ENCODE assay signal across 8 cellular contexts in the genomic region with DNA sequence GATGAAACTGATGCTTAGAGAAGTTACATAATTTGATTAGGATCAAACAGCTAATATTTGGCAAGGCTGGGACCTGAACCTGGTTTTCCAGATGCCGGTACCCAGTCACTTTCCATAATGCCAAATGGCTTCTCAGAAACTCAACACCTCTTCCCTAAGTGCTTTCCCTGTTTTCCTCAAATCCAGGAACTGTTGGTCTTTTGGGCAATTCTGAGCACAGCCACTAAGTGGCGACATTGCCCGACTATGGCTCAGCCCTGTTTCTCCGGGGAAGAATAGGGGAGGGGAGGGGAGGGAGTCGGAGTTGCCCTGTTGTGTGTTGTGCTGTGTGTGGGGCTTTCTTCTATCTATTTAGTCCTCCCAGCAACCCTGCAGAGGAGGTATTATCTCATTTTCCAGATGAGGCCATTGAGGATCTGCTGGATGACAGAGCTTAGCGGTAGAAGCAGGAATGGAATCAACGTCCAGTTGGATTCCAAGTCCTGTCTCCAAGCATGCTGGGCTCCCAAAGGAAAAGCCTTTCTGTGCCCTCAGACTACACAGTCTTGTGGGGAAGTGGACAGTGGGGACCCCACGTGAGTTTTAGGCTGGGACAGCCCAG. TPM values are rescaled to one million over a fixed set of nuclear protein-coding genes. Genes with fewer than 3 reads are reported as not detected.
A peak's percentile ranks its signal among the peaks of the same experiment; 100 is the strongest.
DNase-seq lines count a peak whose midpoint lies in the region; ATAC-seq, FAIRE-seq and TF ChIP-seq lines count a peak whose summit lies in the region.
"Not testable (repeated sequence)": the region's sequence is repeated elsewhere in the genome, so short reads cannot be mapped to it uniquely, and the experiment has no call there.

No MANE protein-coding gene starts in this region.

- H4K8ac ChIP-seq in mesendoderm (ENCODE audit: low read depth, low read length): not testable (repeated sequence)

- not testable (repeated sequence) for H3K79me2 ChIP-seq in mesendoderm (ENCODE audit: control insufficient read depth, insufficient read depth, low read length)

- not testable (repeated sequence) for H3K4me1 Mint-ChIP-seq in brain
- peaks cover 14% of the 10 kb centered on the region for H3K4me1 Mint-ChIP-seq in stimulated activated naive CD8-positive, alpha-beta T cell treated with anti-CD3 and anti-CD28 coated beads, Interleukin-15, amount 100 ng/mL, for 72 hours

- not testable (repeated sequence) for H3K23ac ChIP-seq in mesendoderm (ENCODE audit: low read length)

- not testable (repeated sequence) for H3K4me3 ChIP-seq in HAP-1; mesendoderm (ENCODE audit: low read length)

- not testable (repeated sequence) for H3K4ac ChIP-seq in mesendoderm (ENCODE audit: low read depth, low read length)

- H3K4me2 ChIP-seq in mesendoderm (ENCODE audit: low read length): not testable (repeated sequence)

- not testable (repeated sequence) for H3K27me3 ChIP-seq in HAP-1 (ENCODE audit: low read depth); mesendoderm (ENCODE audit: insufficient read depth, low read length, poor library complexity)
- H3K27me3 ChIP-seq in foreskin keratinocyte: peaks cover 17% of the 10 kb centered on the region

- FAIRE-seq in D721Med (lab: Jason Lieb, UNC): not testable (repeated sequence)

- TF ChIP-seq CTCF in D721Med (IDR thresholded peaks at IDR 0.05; ENCODE audit: insufficient read depth, missing control alignments) (peak; percentile 35), brain (conservative IDR thresholded peaks at IDR 0.05) (peak; percentile 44 to 62), foreskin keratinocyte (conservative IDR thresholded peaks at IDR 0.05) (peak; percentile 69)

- WGBS in mesendoderm (ENCODE audit: extremely low coverage, insufficient coverage, low lambda C conversion rate): no CpG with 5 or more reads among the region's 8 CpGs

- H2BK120ac ChIP-seq in mesendoderm (ENCODE audit: low read depth, low read length): not testable (repeated sequence)

- not testable (repeated sequence) for H3K27ac ChIP-seq in foreskin keratinocyte; mesendoderm (ENCODE audit: low read depth, low read length)

- H2BK15ac ChIP-seq in mesendoderm (replicated peaks; ENCODE audit: low read depth): not testable (repeated sequence)

- not testable (repeated sequence) for H3K9me3 ChIP-seq in HAP-1

- H3K4me3 Mint-ChIP-seq in brain; stimulated activated naive CD8-positive, alpha-beta T cell treated with anti-CD3 and anti-CD28 coated beads, Interleukin-15, amount 100 ng/mL, for 72 hours: not testable (repeated sequence)

- H3K27ac Mint-ChIP-seq in brain; stimulated activated naive CD8-positive, alpha-beta T cell treated with anti-CD3 and anti-CD28 coated beads, Interleukin-15, amount 100 ng/mL, for 72 hours: not testable (repeated sequence)

- H3K4me1 ChIP-seq in HAP-1; foreskin keratinocyte; mesendoderm (ENCODE audit: control insufficient read depth, low read depth, low read length): not testable (repeated sequence)

- not testable (repeated sequence) for H2BK5ac ChIP-seq in mesendoderm (ENCODE audit: low read length)

- not testable (repeated sequence) for H3K9ac ChIP-seq in mesendoderm (ENCODE audit: low read length)

- in situ Hi-C loops in HAP-1 (cut with MboI; ENCODE audit: low sequenced_read_pairs): not testable (repeated sequence)

- not testable (repeated sequence) for H2AK5ac ChIP-seq in mesendoderm (ENCODE audit: low read length)

- DNase-seq in D721Med (ENCODE audit: insufficient read length, low spot score); foreskin keratinocyte; stimulated activated naive CD8-positive, alpha-beta T cell treated with anti-CD3 and anti-CD28 coated beads, Interleukin-15, amount 100 ng/mL, for 72 hours: not testable (repeated sequence)
- DNase-seq in HAP-1 (ENCODE audit: low spot score in 2 of 2): peak; percentile 36 to 53
- DNase-seq in NCI-H2171 treated with DMSO at 0.1 percent for 48 hours (lab: John Stamatoyannopoulos, UW): peak; percentile 60
- peak; percentile 35 to 37 for DNase-seq in SHP77 (lab: John Stamatoyannopoulos, UW)
- DNase-seq in mesendoderm: peak; percentile 83

- H3K79me1 ChIP-seq in mesendoderm (ENCODE audit: low read length): not testable (repeated sequence)

- not testable (repeated sequence) for H4K5ac ChIP-seq in mesendoderm (ENCODE audit: low read length)

- H3K18ac ChIP-seq in mesendoderm (ENCODE audit: low read length): not testable (repeated sequence)

- peaks cover 24% of the 10 kb centered on the region for H3K27me3 Mint-ChIP-seq in brain
- peaks cover 37% of the 10 kb centered on the region for H3K27me3 Mint-ChIP-seq in stimulated activated naive CD8-positive, alpha-beta T cell treated with anti-CD3 and anti-CD28 coated beads, Interleukin-15, amount 100 ng/mL, for 72 hours

- H3K9me3 Mint-ChIP-seq in brain; stimulated activated naive CD8-positive, alpha-beta T cell treated with anti-CD3 and anti-CD28 coated beads, Interleukin-15, amount 100 ng/mL, for 72 hours: not testable (repeated sequence)

- H3K36me3 Mint-ChIP-seq in brain: not testable (repeated sequence)

- ATAC-seq in foreskin keratinocyte: peak; percentile 69
- peak; percentile 55 for ATAC-seq in stimulated activated naive CD8-positive, alpha-beta T cell treated with anti-CD3 and anti-CD28 coated beads, Interleukin-15, amount 100 ng/mL, for 72 hours

- not testable (repeated sequence) for H3K36me3 ChIP-seq in HAP-1 (replicated peaks); mesendoderm (ENCODE audit: control insufficient read depth, insufficient read depth, low read length)

- not testable (repeated sequence) for H3K56ac ChIP-seq in mesendoderm (ENCODE audit: low read length)

RNA-seq across cellular contexts. Expression of a gene that starts 33.8 kb away (rescaled TPM):
- polyA plus RNA-seq in brain (ENCODE audit: insufficient read depth, low read depth, low replicate concordance) (4.5 TPM), foreskin keratinocyte (5.9 and 7.3 TPM in 2 replicates)
- 26.2 and 27.0 TPM in 2 replicates for total RNA-seq in foreskin keratinocyte
- 15.2 TPM for polyA plus RNA-seq in mesendoderm (2013, experiment 1 of 2)
- polyA plus RNA-seq in mesendoderm (2013, experiment 2 of 2): 14.4 TPM
